ENCODE assay signal across 25 cellular contexts in the genomic region with DNA sequence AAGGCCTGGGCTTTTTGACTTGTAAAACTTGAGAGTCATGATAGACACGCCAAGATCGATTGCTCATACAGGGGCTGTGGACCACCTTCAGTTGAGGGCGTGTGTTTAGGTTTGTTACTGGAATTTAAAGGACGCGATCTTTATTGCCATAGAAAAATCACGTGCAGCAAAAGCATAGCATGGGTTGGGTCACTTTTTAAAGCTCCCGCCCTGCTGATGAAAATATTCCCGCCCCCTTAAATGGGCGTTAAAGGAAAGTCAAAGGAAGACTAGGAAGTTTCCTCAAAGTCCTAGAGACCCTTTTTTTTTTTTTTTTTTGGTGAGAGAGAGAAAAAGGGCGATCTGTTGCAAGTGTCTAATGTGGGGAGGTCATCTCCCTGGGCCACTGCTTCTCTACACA. TPM values are rescaled to one million over a fixed set of nuclear protein-coding genes. Genes with fewer than 3 reads are reported as not detected.
"Had no signal": no experiment of that assay in that cellular context is flagged by ENCODE, and none has a peak within 500 bp of the region (broad histone marks: within the 10 kb centered on the region; RNA-seq: fewer than 3 reads in every experiment).

No MANE protein-coding gene starts in this region.

- H3K9me3 ChIP-seq: esophagus muscularis mucosa, heart left ventricle, tibial nerve had no signal

- H3K27ac Mint-ChIP-seq: activated B cell treated with CpG ODN at 0.5 μM for 24 hours; activated naive CD8-positive, alpha-beta T cell had no signal

- H3K4me3 ChIP-seq: esophagus muscularis mucosa, heart left ventricle, tibial nerve had no signal

- H3K36me3 ChIP-seq: esophagus muscularis mucosa, heart left ventricle, tibial nerve had no signal

- H3K27me3 ChIP-seq: foreskin keratinocyte had no signal

- ATAC-seq: foreskin keratinocyte; heart left ventricle; left cardiac atrium; naive thymus-derived CD4-positive, alpha-beta T cell; right cardiac atrium had no signal

- H3K4me1 Mint-ChIP-seq: activated B cell treated with CpG ODN at 0.5 μM for 24 hours had no signal

- H3K4me3 Mint-ChIP-seq: activated B cell treated with CpG ODN at 0.5 μM for 24 hours; activated naive CD8-positive, alpha-beta T cell had no signal

- H3K27ac ChIP-seq: esophagus muscularis mucosa, foreskin keratinocyte, heart left ventricle, tibial nerve had no signal

- DNase-seq: activated B cell treated with CpG ODN at 0.5 μM for 24 hours; activated CD4-positive, alpha-beta T cell treated with anti-CD3 and anti-CD28 coated beads for 4 hours; activated CD4-positive, alpha-beta T cell treated with anti-CD3 and anti-CD28 coated beads, Interleukin-2, amount 50 U/mL, for 4 hours; activated effector memory CD4-positive, alpha-beta T cell treated with Interleukin-2 at 50 U/mL for 16 hours; activated naive CD4-positive, alpha-beta T cell treated with Interleukin-2 at 50 U/mL for 16 hours; activated T-cell treated with anti-CD3 and anti-CD28 coated beads for 4 hours; anterior cingulate cortex; dermis blood vessel endothelial cell; effector CD4-positive, alpha-beta T cell; foreskin keratinocyte; heart left ventricle; hypothalamus; left cardiac atrium; mammary epithelial cell; midbrain; naive thymus-derived CD4-positive, alpha-beta T cell; right cardiac atrium; stimulated activated CD4-positive, alpha-beta T cell treated with anti-CD3 and anti-CD28 coated beads, Interleukin-2, amount 100 ng/mL, for 48 hours; stimulated activated naive CD4-positive, alpha-beta T cell treated with Interleukin-2 at 50 U/mL for 16 hours; T-helper 2 cell had no signal

RNA-seq across cellular contexts. Expression of a gene that starts 23.1 kb away (rescaled TPM):
- total RNA-seq: activated B cell treated with CpG ODN at 0.5 μM for 24 hours; naive thymus-derived CD4-positive, alpha-beta T cell; omental fat pad; skeletal muscle tissue had no signal
- polyA plus RNA-seq: naive thymus-derived CD4-positive, alpha-beta T cell had no signal
